Comparison of ENCODE assay signal across 26 cellular contexts in the genomic region with DNA sequence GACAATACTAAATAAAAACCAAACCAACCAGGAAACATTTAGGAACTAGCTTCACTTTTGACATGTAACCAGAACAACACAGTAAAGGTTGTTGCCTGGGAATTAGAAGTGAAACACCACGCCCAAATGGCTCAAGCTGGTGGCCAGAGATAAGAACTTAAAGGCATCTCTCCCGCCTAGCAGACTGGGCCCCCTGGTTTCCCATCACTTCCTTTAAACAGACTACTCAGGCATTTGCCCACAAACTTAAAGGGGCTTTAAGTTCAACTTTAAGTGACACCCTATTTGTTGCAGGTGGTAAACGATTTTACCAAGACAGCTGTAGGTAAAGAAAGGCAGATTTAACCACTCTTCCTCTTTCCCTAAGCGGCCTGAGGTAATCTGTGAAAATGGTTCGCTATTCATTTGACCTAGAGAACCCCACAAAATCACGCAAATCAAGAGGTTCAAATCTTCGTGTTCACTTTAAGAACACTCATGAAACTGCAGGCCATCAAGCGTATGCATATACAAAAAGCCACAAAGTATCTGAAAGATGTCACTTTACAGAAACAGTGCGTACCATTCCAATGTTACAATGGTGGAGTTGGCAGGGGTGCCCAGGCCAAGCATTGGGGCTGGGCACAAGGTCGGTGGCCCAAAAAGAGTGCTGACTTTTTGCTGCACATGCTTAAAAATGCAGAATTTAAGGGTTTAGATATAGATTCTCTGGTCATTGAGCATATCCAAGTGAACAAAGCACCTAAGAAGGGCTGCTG. TPM values are rescaled to one million over a fixed set of nuclear protein-coding genes. Genes with fewer than 3 reads are reported as not detected.
DNase-seq lines count a peak whose midpoint lies in the region; FAIRE-seq and TF ChIP-seq lines count a peak whose summit lies in the region.
"Had no signal": no experiment of that assay in that cellular context is flagged by ENCODE, and none has a peak within 500 bp of the region (broad histone marks: within the 10 kb centered on the region; RNA-seq: fewer than 3 reads in every experiment).

No MANE protein-coding gene starts in this region.

- FAIRE-seq in bronchial epithelial cell (lab: Jason Lieb, UNC) = peak; percentile 28
- FAIRE-seq: urothelium cell line had no signal

- intact Hi-C loops in stomach (cut with DNase I; ENCODE audit: low total_unique reads) = no loop called here
- intact Hi-C loops in OCI-LY7 (cut with micrococcal nuclease; ENCODE audit: unreplicated experiment) = no loop called here

- H3K4me1 ChIP-seq in stomach (peaks cover 0 to 11% (median under 1%) of the 10 kb centered on the region in 4 donors), OCI-LY7 (ENCODE audit: insufficient read depth, low read length, poor library complexity, severe bottlenecking) (no peaks in the 10 kb centered on the region)
- H3K4me1 ChIP-seq: psoas muscle had no signal

- BruUV-seq in OCI-LY7 (replicated peaks; lab: Mats Ljungman, UMichigan) = no TSS peak

- H3K36me3 ChIP-seq in bronchial epithelial cell (ENCODE audit: control insufficient read depth, insufficient read depth, low read length) (no peaks in the 10 kb centered on the region), stomach (no peaks in the 10 kb centered on the region), OCI-LY7 (ENCODE audit: insufficient read depth, low read length) (no peaks in the 10 kb centered on the region)

- H3K4me2 ChIP-seq in OCI-LY7 (ENCODE audit: low read length) = no peak overlapping the region

- peak overlapping the region in 1 of 5 donors; percentile 24 for H3K27ac ChIP-seq in stomach
- no peak overlapping the region for H3K27ac ChIP-seq in OCI-LY7 (ENCODE audit: low read depth, low read length, poor library complexity, severe bottlenecking)
- H3K27ac ChIP-seq: GM23248, psoas muscle, skin epidermis had no signal

- no peak for TF ChIP-seq POLR2A in stomach (IDR thresholded peaks at IDR 0.05)

- POLR2A ChIA-PET in OCI-LY7 (lab: Charles Lee) = no interaction called here

- no peaks in the 10 kb centered on the region for H3K27me3 ChIP-seq in bronchial epithelial cell (ENCODE audit: control insufficient read depth, insufficient read depth, low read length)
- no peaks in the 10 kb centered on the region for H3K27me3 ChIP-seq in stomach

- no peaks in the 10 kb centered on the region for H3K9me2 ChIP-seq in OCI-LY7 (ENCODE audit: insufficient read depth, low read length)

- 52 to 66% (median 53%) methylated on average over 10 of the region's 10 CpGs for WGBS in stomach, 5 donors

- no peak for TF ChIP-seq EP300 in stomach (IDR thresholded peaks at IDR 0.05)

- no peaks in the 10 kb centered on the region for H3K79me2 ChIP-seq in OCI-LY7 (ENCODE audit: insufficient read depth, low read depth, low read length)

- DNase-seq in SKM-1 treated with dmso at 0.1 percent for 144 hours (lab: John Stamatoyannopoulos, UW; ENCODE audit: unreplicated experiment) (peak; percentile 23), SKM-1 (lab: John Stamatoyannopoulos, UW; ENCODE audit: unreplicated experiment) (no peak), Kasumi-1 (lab: John Stamatoyannopoulos, UW) (peak; percentile 59 to 63), bronchial epithelial cell (ENCODE audit: low read depth) (no peak), stomach (peak; percentile 42), SK-N-DZ (ENCODE audit: low spot score) (no peak), OCI-LY7 (ENCODE audit: low spot score) (no peak), NCI-H69 (lab: John Stamatoyannopoulos, UW) (no peak)
- DNase-seq: 8988T; activated CD4-positive, alpha-beta T cell treated with anti-CD3 and anti-CD28 coated beads, Interleukin-2, amount 50 U/mL, for 4 hours; activated CD8-positive, alpha-beta memory T cell treated with anti-CD3 and anti-CD28 coated beads, Interleukin-2, amount 50 U/mL, for 48 hours; activated gamma-delta T cell; AML-193; endodermal cell; GM23248; head of caudate nucleus; Karpas-422; left ventricle myocardium superior; NCI-H1436 treated with DMSO at 0.1 percent for 48 hours; NCI-H526; psoas muscle; SHP77 treated with DMSO at 0.1 percent for 48 hours; stimulated activated CD4-positive, alpha-beta T cell treated with anti-CD3 and anti-CD28 coated beads, Interleukin-2, amount 100 ng/mL, for 48 hours; stimulated activated naive CD8-positive, alpha-beta T cell treated with anti-CD3 and anti-CD28 coated beads, Interleukin-15, amount 100 ng/mL, for 72 hours had no signal

- no peak for TF ChIP-seq CTCF in bronchial epithelial cell (IDR thresholded peaks at IDR 0.05; ENCODE audit: insufficient read depth, low read length, severe bottlenecking)
- no peak for TF ChIP-seq CTCF in stomach (IDR thresholded peaks at IDR 0.05)
- no peak for TF ChIP-seq CTCF in OCI-LY7 (conservative IDR thresholded peaks at IDR 0.05; ENCODE audit: low read length)

- no peak overlapping the region for H3K4me3 ChIP-seq in bronchial epithelial cell (ENCODE audit: low read depth, low read length)
- H3K4me3 ChIP-seq in stomach = no peak overlapping the region
- H3K4me3 ChIP-seq in OCI-LY7 (ENCODE audit: low read depth, low read length, poor library complexity, severe bottlenecking) = no peak overlapping the region
- H3K4me3 ChIP-seq: GM23248, psoas muscle, skin epidermis had no signal

- H3K9me3 ChIP-seq in stomach (peaks cover 0 to 5% (median 2%) of the 10 kb centered on the region in 4 donors), OCI-LY7 (ENCODE audit: low read length) (no peaks in the 10 kb centered on the region)
- H3K9me3 ChIP-seq: psoas muscle had no signal

- no peaks in the 10 kb centered on the region for H4K20me1 ChIP-seq in OCI-LY7 (ENCODE audit: insufficient read depth, low read length)

- CTCF ChIA-PET in OCI-LY7 (lab: Charles Lee; ENCODE audit: unreplicated experiment) = interaction anchor here (0.6 kb wide), 1 partner anchor 213 kb away, joined by 3 read pairs; no protein-coding TSS in a partner anchor

- H2AFZ ChIP-seq in OCI-LY7 (ENCODE audit: low read length) = no peak overlapping the region
- H2AFZ ChIP-seq: GM23248 had no signal

RNA-seq across cellular contexts. Expression of gene BPTF, which starts 40.8 kb away (rescaled TPM):
- total RNA-seq in bronchial epithelial cell = 18.7 and 23.8 TPM in 2 replicates
- total RNA-seq in stomach = 100 to 1,000 TPM in 2 of 5 donors, 10 to 100 TPM in 3; 36.8 to 122 (median 83.9) TPM
- 1 to 10 TPM; 8.6 to 9.5 (median 9.3) TPM for polyA plus RNA-seq in stomach
- 34.0 and 44.0 TPM in 2 replicates for polyA plus RNA-seq in SK-N-DZ (2014; cell fraction: cytosol; rRNA removed)
- polyA plus RNA-seq in SK-N-DZ (2014; cell fraction: nucleus; rRNA removed) = 30.3 and 60.1 TPM in 2 replicates
- 86.1 and 104 TPM in 2 replicates for total RNA-seq in OCI-LY7 (2014; rRNA removed; shearing (Covaris generic))
- 211 and 212 TPM in 2 replicates for total RNA-seq in OCI-LY7 (2022)

Comparison
In these comparisons a context has a peak if more than half of its experiments do, and no peak if none do; other contexts are left out.
1. DNase-seq: peak in SKM-1 treated with dmso at 0.1 percent for 144 hours (single experiment), Kasumi-1 (2 of 2) and stomach (single experiment); none in SKM-1 (single experiment), bronchial epithelial cell (single experiment), SK-N-DZ (single experiment), OCI-LY7 (single experiment) and NCI-H69 (single experiment).